ENCODE assay signal across 1 cellular context in the genomic region with DNA sequence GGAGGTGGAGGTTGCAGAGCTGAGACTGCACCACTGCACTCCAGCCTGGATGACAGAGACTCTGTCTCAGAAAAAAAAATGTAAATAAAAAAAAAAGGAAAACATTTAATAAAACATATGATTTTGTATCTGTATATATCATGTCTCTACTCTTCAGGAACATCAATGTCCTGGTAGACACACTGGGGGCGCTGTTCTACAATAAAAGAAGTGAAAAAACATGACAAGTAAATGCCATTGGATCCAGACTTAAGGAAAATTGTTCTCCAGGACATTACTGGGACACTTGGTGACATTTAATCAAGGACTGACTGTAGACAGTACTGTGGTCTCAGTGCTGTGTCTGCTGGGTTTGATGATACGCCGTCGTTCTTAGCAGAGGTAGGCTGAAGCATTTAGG.
TF ChIP-seq lines count a peak whose summit lies in the region.

No MANE protein-coding gene starts in this region.

TF ChIP-seq in IMR-90, 13 proteins besides CTCF, POLR2A, EP300 and RAD21:
- TF ChIP-seq, protein P1, sequence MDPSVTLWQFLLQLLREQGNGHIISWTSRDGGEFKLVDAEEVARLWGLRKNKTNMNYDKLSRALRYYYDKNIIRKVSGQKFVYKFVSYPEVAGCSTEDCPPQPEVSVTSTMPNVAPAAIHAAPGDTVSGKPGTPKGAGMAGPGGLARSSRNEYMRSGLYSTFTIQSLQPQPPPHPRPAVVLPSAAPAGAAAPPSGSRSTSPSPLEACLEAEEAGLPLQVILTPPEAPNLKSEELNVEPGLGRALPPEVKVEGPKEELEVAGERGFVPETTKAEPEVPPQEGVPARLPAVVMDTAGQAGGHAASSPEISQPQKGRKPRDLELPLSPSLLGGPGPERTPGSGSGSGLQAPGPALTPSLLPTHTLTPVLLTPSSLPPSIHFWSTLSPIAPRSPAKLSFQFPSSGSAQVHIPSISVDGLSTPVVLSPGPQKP (IDR thresholded peaks at IDR 0.05; ENCODE audit: borderline replicate concordance, low read depth, low read length): no peak
- TF ChIP-seq SMC3 (IDR thresholded peaks at IDR 0.05; ENCODE audit: low read depth, low read length): peak; percentile 11; the same call in 1 of the 2 replicates
